Comparison of ENCODE assay signal across 20 cellular contexts in genomic region chr1:231311696-231312095, GRCh38.
"Had no signal": no experiment of that assay in that cellular context is flagged by ENCODE, and none has a peak within 500 bp of the region (broad histone marks: within the 10 kb centered on the region; RNA-seq: fewer than 3 reads in every experiment).

No MANE protein-coding gene starts in this region.

- H3K27ac Mint-ChIP-seq: effector memory CD8-positive, alpha-beta T cell; memory B cell; natural killer cell; stimulated activated effector memory CD8-positive, alpha-beta T cell treated with anti-CD3 and anti-CD28 coated beads, Interleukin-12 subunit alpha, Interleukin-12 subunit beta, amount 100 ng/mL, for 72 hours had no signal

- H3K36me3 Mint-ChIP-seq: natural killer cell; stimulated activated effector memory CD8-positive, alpha-beta T cell treated with anti-CD3 and anti-CD28 coated beads, Interleukin-12 subunit alpha, Interleukin-12 subunit beta, amount 100 ng/mL, for 72 hours had no signal

- H3K27me3 ChIP-seq: colonic mucosa, gastrocnemius medialis, neutrophil, right atrium auricular region, stomach, thyroid gland had no signal

- H3K4me3 ChIP-seq: colonic mucosa, gastrocnemius medialis, lower lobe of right lung, prostate gland, right atrium auricular region, smooth muscle cell, stomach, thyroid gland had no signal

- H3K4me1 ChIP-seq: colonic mucosa, gastrocnemius medialis, lower lobe of right lung, prostate gland, right atrium auricular region, stomach, thyroid gland had no signal

- H3K4me2 ChIP-seq: smooth muscle cell had no signal

- H3K36me3 ChIP-seq: colonic mucosa, gastrocnemius medialis, lower lobe of right lung, neutrophil, prostate gland, right atrium auricular region, stomach, thyroid gland had no signal

- H3K4me3 Mint-ChIP-seq: effector memory CD8-positive, alpha-beta T cell; memory B cell; natural killer cell; stimulated activated effector memory CD8-positive, alpha-beta T cell treated with anti-CD3 and anti-CD28 coated beads, Interleukin-12 subunit alpha, Interleukin-12 subunit beta, amount 100 ng/mL, for 72 hours had no signal

- H3K27ac ChIP-seq: colonic mucosa, gastrocnemius medialis, lower lobe of right lung, neutrophil, prostate gland, right atrium auricular region, stomach, thyroid gland had no signal

- DNase-seq: colonic mucosa; dermis blood vessel endothelial cell; effector memory CD8-positive, alpha-beta T cell; gastrocnemius medialis; left ventricle myocardium superior; lower lobe of right lung; natural killer cell; stimulated activated CD4-positive, alpha-beta T cell treated with anti-CD3 and anti-CD28 coated beads, Interleukin-12 subunit alpha, Interleukin-12 subunit beta, amount 100 ng/mL, for 4 hours; stimulated activated CD4-positive, alpha-beta T cell treated with anti-CD3 and anti-CD28 coated beads, Interleukin-1b, Interleukin-23, amount 100 ng/mL, for 48 hours; stimulated activated CD4-positive, alpha-beta T cell treated with anti-CD3 and anti-CD28 coated beads, Interleukin-4, amount 100 ng/mL, for 1 hour; stimulated activated naive CD4-positive, alpha-beta T cell treated with Interleukin-2 at 50 U/mL for 16 hours; stomach; thyroid gland; trophoblast cell had no signal

- H3K27me3 Mint-ChIP-seq: memory B cell had no signal

- H3K9me3 Mint-ChIP-seq: effector memory CD8-positive, alpha-beta T cell; memory B cell; natural killer cell; stimulated activated effector memory CD8-positive, alpha-beta T cell treated with anti-CD3 and anti-CD28 coated beads, Interleukin-12 subunit alpha, Interleukin-12 subunit beta, amount 100 ng/mL, for 72 hours had no signal

- H3K9me3 ChIP-seq: colonic mucosa, gastrocnemius medialis, lower lobe of right lung, neutrophil, prostate gland, right atrium auricular region, stomach, thyroid gland had no signal
